ENCODE assay signal across 18 cellular contexts in the genomic region with DNA sequence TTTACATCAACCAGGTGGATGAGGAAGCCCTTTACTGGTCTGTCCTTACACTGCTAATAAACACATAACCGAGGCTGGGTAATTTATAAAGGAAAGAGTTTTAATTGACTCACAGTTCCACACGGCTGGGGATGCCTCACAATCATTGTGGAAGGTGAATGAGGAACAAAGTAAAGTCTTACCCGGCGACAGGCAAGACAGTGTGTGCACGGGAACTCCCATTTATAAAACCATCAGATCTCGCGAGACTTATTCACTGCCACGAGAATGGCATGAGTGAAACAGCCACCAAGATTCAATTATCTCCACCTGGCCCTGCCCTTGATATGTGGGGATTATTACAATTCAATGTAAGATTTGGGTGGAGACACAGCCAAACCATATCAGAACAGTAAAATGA.
DNase-seq lines count a peak whose midpoint lies in the region; ATAC-seq and TF ChIP-seq lines count a peak whose summit lies in the region.
"Had no signal": no experiment of that assay in that cellular context is flagged by ENCODE, and none has a peak within 500 bp of the region (broad histone marks: within the 10 kb centered on the region; RNA-seq: fewer than 3 reads in every experiment).

No MANE protein-coding gene starts in this region.

- H4K91ac ChIP-seq in IMR-90 (ENCODE audit: insufficient read depth, low read depth, low read length) = peak overlapping the region; percentile 36; the same call in 1 of the 2 replicates

- H3K9me3 ChIP-seq in IMR-90 (ENCODE audit: control insufficient read depth, insufficient read depth, low read length) = no peaks in the 10 kb centered on the region
- H3K9me3 ChIP-seq: sigmoid colon, tibial artery had no signal

- H3K4me3 Mint-ChIP-seq in Calu3 (ENCODE audit: low read depth, unreplicated experiment) (no peak overlapping the region), chondrocyte (ENCODE audit: unreplicated experiment) (no peak overlapping the region)
- H3K4me3 Mint-ChIP-seq: immature natural killer cell had no signal

- no peak for TF ChIP-seq POLR2A in IMR-90 (IDR thresholded peaks at IDR 0.05; ENCODE audit: low read depth, low read length)

- TF ChIP-seq RAD21 in IMR-90 (IDR thresholded peaks at IDR 0.05; ENCODE audit: low read length) = no peak

- no peak overlapping the region for H3K4me2 ChIP-seq in IMR-90 (ENCODE audit: low read depth, low read length)

- H4K20me1 ChIP-seq in IMR-90 (ENCODE audit: insufficient read depth, low read length) = no peaks in the 10 kb centered on the region

- no peak overlapping the region for H2AK9ac ChIP-seq in IMR-90 (replicated peaks; ENCODE audit: low read depth, low read length, poor library complexity)

- H3K36me3 ChIP-seq in IMR-90 (ENCODE audit: control insufficient read depth, insufficient read depth, low read length) = no peaks in the 10 kb centered on the region
- H3K36me3 ChIP-seq: sigmoid colon, tibial artery had no signal

- TF ChIP-seq CTCF in Calu3 (IDR thresholded peaks at IDR 0.05; ENCODE audit: unreplicated experiment) (no peak), IMR-90 (conservative IDR thresholded peaks at IDR 0.05; ENCODE audit: low read depth, low read length) (no peak), chondrocyte (IDR thresholded peaks at IDR 0.05) (no peak)

- H2BK15ac ChIP-seq in IMR-90 (ENCODE audit: low read depth, low read length) = peak overlapping the region; percentile 31; the same call in 1 of the 3 replicates

- CTCF ChIA-PET in Calu3 (lab: Charles Lee) = interaction anchor here (0.5 to 1.9 kb wide), 3 partner anchors 144 to 183 kb away, joined by 3 to 6 read pairs (median 4); no protein-coding TSS in a partner anchor
- CTCF ChIA-PET in IMR-90 (lab: Yijun Ruan, JAX) = interaction anchor here (0.7 to 1.3 kb wide), 2 partner anchors 112 to 183 kb away, joined by 3 read pairs; no protein-coding TSS in a partner anchor

- H3K9me3 Mint-ChIP-seq in Calu3 (ENCODE audit: low read depth, unreplicated experiment) (no peaks in the 10 kb centered on the region), chondrocyte (ENCODE audit: low read depth) (no peaks in the 10 kb centered on the region)
- no peaks in the 10 kb centered on the region for H3K9me3 Mint-ChIP-seq in activated naive CD4-positive, alpha-beta T cell treated with anti-CD3 and anti-CD28 coated beads, Interleukin-2, amount 50 U/mL, for 72 hours
- H3K9me3 Mint-ChIP-seq: immature natural killer cell had no signal

- peak overlapping the region; percentile 66 for H3K4ac ChIP-seq in IMR-90 (ENCODE audit: low read depth, low read length)

- H2BK120ac ChIP-seq in IMR-90 (ENCODE audit: low read depth, low read length) = peak overlapping the region; percentile 97

- no peaks in the 10 kb centered on the region for H3K27me3 ChIP-seq in IMR-90 (ENCODE audit: control insufficient read depth, insufficient read depth, low read length)
- H3K27me3 ChIP-seq: sigmoid colon, tibial artery had no signal

- DNase-seq in Calu3 = no peak
- no peak for DNase-seq in IMR-90
- DNase-seq in chondrocyte (ENCODE audit: low spot score) = no peak
- DNase-seq in NCI-H69 (lab: John Stamatoyannopoulos, UW) = no peak
- DNase-seq in activated naive CD4-positive, alpha-beta T cell treated with anti-CD3 and anti-CD28 coated beads, Interleukin-2, amount 50 U/mL, for 72 hours (ENCODE audit: low spot score in 2 of 2) = no peak
- no peak for DNase-seq in HUDEP-2 (lab: John Stamatoyannopoulos, UW; ENCODE audit: unreplicated experiment in 76 of 76)
- DNase-seq: activated CD4-positive, CD25-positive, alpha-beta regulatory T cell; amniotic stem cell; dermis blood vessel endothelial cell; DMS53; H7; immature natural killer cell; NCI-H2227 treated with DMSO at 0.1 percent for 48 hours; sigmoid colon; tibial artery had no signal

- H3K4me3 ChIP-seq in IMR-90 (ENCODE audit: insufficient read depth, low read depth, low read length) = no peak overlapping the region
- H3K4me3 ChIP-seq: sigmoid colon, tibial artery had no signal

- no peak overlapping the region for H2AFZ ChIP-seq in IMR-90 (replicated peaks; ENCODE audit: low read length, poor library complexity)

- POLR2A ChIA-PET in IMR-90 (lab: Charles Lee; ENCODE audit: unreplicated experiment) = no interaction called here

- no CpG with 5 or more reads among the region's 8 CpGs for WGBS in IMR-90 (ENCODE audit: extremely low coverage in 2 of 2, insufficient read length in 1 of 2), 2 experiments

- H3K23ac ChIP-seq in IMR-90 (ENCODE audit: low read depth, low read length) = 0 out of 2 replicates have a peak overlapping the region, but pooled peaks have one; percentile 43

- dilution Hi-C loops in IMR-90 (cut with HindIII; ENCODE audit: low sequenced_read_pairs, unreplicated experiment) = no loop called here

- intact Hi-C loops in Calu3 (cut with micrococcal nuclease; ENCODE audit: unreplicated experiment) = loop anchor here (1.0 to 2.0 kb wide), 3 partner anchors 13 to 137 kb away; partner anchors contain the start of gene GRAMD2B
- intact Hi-C loops in IMR-90 (cut with micrococcal nuclease) = no loop called here

- no peak overlapping the region for H4K5ac ChIP-seq in IMR-90 (ENCODE audit: low read depth, low read length)

- peak overlapping the region; percentile 89 for H2BK20ac ChIP-seq in IMR-90 (ENCODE audit: low read depth, low read length)

- peaks cover 16% of the 10 kb centered on the region for H3K9me1 ChIP-seq in IMR-90 (ENCODE audit: insufficient read depth, low read length)

- H3K36me3 Mint-ChIP-seq in Calu3 (ENCODE audit: insufficient read depth, unreplicated experiment) = peaks cover 4% of the 10 kb centered on the region
- H3K36me3 Mint-ChIP-seq in chondrocyte (ENCODE audit: low read depth) = no peaks in the 10 kb centered on the region
- no peaks in the 10 kb centered on the region for H3K36me3 Mint-ChIP-seq in activated naive CD4-positive, alpha-beta T cell treated with anti-CD3 and anti-CD28 coated beads, Interleukin-2, amount 50 U/mL, for 72 hours
- H3K36me3 Mint-ChIP-seq: immature natural killer cell had no signal

- H2BK5ac ChIP-seq in IMR-90 (ENCODE audit: low read depth, low read length, poor library complexity, severe bottlenecking) = peak overlapping the region; percentile 37

- no peak overlapping the region for H3K56ac ChIP-seq in IMR-90 (ENCODE audit: extremely low read depth, insufficient read depth, low read length)

- in situ Hi-C loops in IMR-90 (cut with MboI; ENCODE audit: low sequenced_read_pairs) = no loop called here

- H3K27ac ChIP-seq in IMR-90 (ENCODE audit: insufficient read depth, low read length) = no peak overlapping the region
- H3K27ac ChIP-seq: RWPE1, sigmoid colon, tibial artery had no signal

- 0 out of 4 replicates have a peak, but pooled peaks cover 0 to 4% of the 10 kb centered on the region in 2 experiments for H3K79me1 ChIP-seq in IMR-90 (ENCODE audit: low read depth in 1 of 2, low read length in 2 of 2)

- no peak overlapping the region; the same call in 1 of the 2 replicates for H3K18ac ChIP-seq in IMR-90 (ENCODE audit: low read depth, low read length)

- BruUV-seq in Calu3 (replicated peaks; lab: Mats Ljungman, UMichigan) = no TSS peak
- BruUV-seq in IMR-90 (replicated peaks; lab: Mats Ljungman, UMichigan) = no TSS peak

- ATAC-seq in GM19468 (IDR thresholded peaks at IDR 0.05; ENCODE audit: extremely low read depth, unreplicated experiment) = peak; percentile 11
- ATAC-seq in IMR-90 (ENCODE audit: low read depth) = no peak
- ATAC-seq in GM21447 (IDR thresholded peaks at IDR 0.05; ENCODE audit: unreplicated experiment) = no peak
- ATAC-seq in activated naive CD4-positive, alpha-beta T cell treated with anti-CD3 and anti-CD28 coated beads, Interleukin-2, amount 50 U/mL, for 72 hours = no peak

- H3K14ac ChIP-seq in IMR-90 (replicated peaks; ENCODE audit: low read depth, low read length) = peak overlapping the region; percentile 76

- H4K8ac ChIP-seq in IMR-90 (ENCODE audit: low read depth in 2 of 2, low read length in 2 of 2) = peak overlapping the region in 1 of 2 experiments; percentile 29; a peak in 1 of 4 replicates

- no peak overlapping the region for H3K9ac ChIP-seq in IMR-90 (ENCODE audit: low read depth, low read length)

- H3K4me1 Mint-ChIP-seq in Calu3 (ENCODE audit: low read depth, unreplicated experiment) (peaks cover 61% of the 10 kb centered on the region), chondrocyte (ENCODE audit: low read depth) (peaks cover 71% of the 10 kb centered on the region)

- H3K4me1 ChIP-seq in IMR-90 (ENCODE audit: control insufficient read depth, insufficient read depth, low read length) = peaks cover 14% of the 10 kb centered on the region

- H3K27ac Mint-ChIP-seq in Calu3 (ENCODE audit: unreplicated experiment) (peak overlapping the region; percentile 41), chondrocyte (ENCODE audit: unreplicated experiment) (peak overlapping the region; percentile 18)
- H3K27ac Mint-ChIP-seq in activated naive CD4-positive, alpha-beta T cell treated with anti-CD3 and anti-CD28 coated beads, Interleukin-2, amount 50 U/mL, for 72 hours = no peak overlapping the region

- peak overlapping the region; percentile 75 for H2AK5ac ChIP-seq in IMR-90 (ENCODE audit: low read depth, low read length)

- no peaks in the 10 kb centered on the region for H3K27me3 Mint-ChIP-seq in Calu3 (ENCODE audit: unreplicated experiment)
- H3K27me3 Mint-ChIP-seq in chondrocyte (ENCODE audit: low read depth) = no peaks in the 10 kb centered on the region

TF ChIP-seq in IMR-90, 13 proteins besides CTCF, POLR2A, EP300 and RAD21 (continues in another document):
- no peak for TF ChIP-seq FOS (IDR thresholded peaks at IDR 0.05; ENCODE audit: low read depth, low read length)
- TF ChIP-seq MAZ (IDR thresholded peaks at IDR 0.05; ENCODE audit: borderline replicate concordance, low read depth, low read length) = no peak
- no peak for TF ChIP-seq SMC3 (IDR thresholded peaks at IDR 0.05; ENCODE audit: low read depth, low read length)
- TF ChIP-seq, protein P1, sequence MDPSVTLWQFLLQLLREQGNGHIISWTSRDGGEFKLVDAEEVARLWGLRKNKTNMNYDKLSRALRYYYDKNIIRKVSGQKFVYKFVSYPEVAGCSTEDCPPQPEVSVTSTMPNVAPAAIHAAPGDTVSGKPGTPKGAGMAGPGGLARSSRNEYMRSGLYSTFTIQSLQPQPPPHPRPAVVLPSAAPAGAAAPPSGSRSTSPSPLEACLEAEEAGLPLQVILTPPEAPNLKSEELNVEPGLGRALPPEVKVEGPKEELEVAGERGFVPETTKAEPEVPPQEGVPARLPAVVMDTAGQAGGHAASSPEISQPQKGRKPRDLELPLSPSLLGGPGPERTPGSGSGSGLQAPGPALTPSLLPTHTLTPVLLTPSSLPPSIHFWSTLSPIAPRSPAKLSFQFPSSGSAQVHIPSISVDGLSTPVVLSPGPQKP (IDR thresholded peaks at IDR 0.05; ENCODE audit: borderline replicate concordance, low read depth, low read length) = no peak
- TF ChIP-seq MAFK (IDR thresholded peaks at IDR 0.05; ENCODE audit: low read depth, low read length) = no peak
- TF ChIP-seq RCOR1 (IDR thresholded peaks at IDR 0.05; ENCODE audit: insufficient replicate concordance, low read length) = no peak
- TF ChIP-seq MXI1 (IDR thresholded peaks at IDR 0.05; ENCODE audit: borderline replicate concordance, low read depth, low read length) = no peak
- TF ChIP-seq RFX5 (IDR thresholded peaks at IDR 0.05; ENCODE audit: low read depth, low read length) = no peak

Comparison
In these comparisons a context has a peak if more than half of its experiments do, and no peak if none do; other contexts are left out.
1. H3K27ac Mint-ChIP-seq: peak in Calu3 (single experiment) and chondrocyte (single experiment); none in activated naive CD4-positive, alpha-beta T cell treated with anti-CD3 and anti-CD28 coated beads, Interleukin-2, amount 50 U/mL, for 72 hours (0 of 2).